Comparison of ENCODE assay signal across 8 cellular contexts in genomic region chr6:167113935-167114910, GRCh38. TPM values are rescaled to one million over a fixed set of nuclear protein-coding genes. Genes with fewer than 3 reads are reported as not detected.
DNase-seq lines count a peak whose midpoint lies in the region; ATAC-seq lines count a peak whose summit lies in the region.

No MANE protein-coding gene starts in this region.

- H3K27ac Mint-ChIP-seq in CD4-positive, CD25-positive, alpha-beta regulatory T cell = peak overlapping the region; percentile 94 to 99 (median 95)
- peak overlapping the region; percentile 47 for H3K27ac Mint-ChIP-seq in activated naive CD8-positive, alpha-beta T cell treated with anti-CD3 and anti-CD28 coated beads for 36 hours
- no peak overlapping the region for H3K27ac Mint-ChIP-seq in activated T-helper 1 cell treated with anti-CD3 and anti-CD28 coated beads, Interleukin-12 subunit alpha, Interleukin-12 subunit beta, Interleukin-2, Interleukin-4 antibody, amounts not matched to agents 30 ng/mL and 10 ng/mL and 1 ng/mL, durations not matched to agents 14 hours and 24 hours and 36 hours

- H3K4me1 Mint-ChIP-seq in CD4-positive, CD25-positive, alpha-beta regulatory T cell = peaks cover 35 to 83% (median 59%) of the 10 kb centered on the region in 4 donors
- H3K4me1 Mint-ChIP-seq in activated naive CD8-positive, alpha-beta T cell treated with anti-CD3 and anti-CD28 coated beads for 36 hours = peaks cover 19% of the 10 kb centered on the region
- no peaks in the 10 kb centered on the region for H3K4me1 Mint-ChIP-seq in activated T-helper 1 cell treated with anti-CD3 and anti-CD28 coated beads, Interleukin-12 subunit alpha, Interleukin-12 subunit beta, Interleukin-2, Interleukin-4 antibody, amounts not matched to agents 30 ng/mL and 10 ng/mL and 1 ng/mL, durations not matched to agents 14 hours and 24 hours and 36 hours (ENCODE audit: low read depth)

- no peaks in the 10 kb centered on the region for H3K9me3 ChIP-seq in CD4-positive, CD25-positive, alpha-beta regulatory T cell (ENCODE audit: control insufficient read depth in 2 of 2, low read length in 2 of 2)

- no peaks in the 10 kb centered on the region for H3K27me3 ChIP-seq in CD4-positive, CD25-positive, alpha-beta regulatory T cell (ENCODE audit: control insufficient read depth, insufficient read depth, low read length)

- H3K4me1 ChIP-seq in CD4-positive, CD25-positive, alpha-beta regulatory T cell (ENCODE audit: control insufficient read depth, insufficient read depth, low read length, poor library complexity, severe bottlenecking) = peaks cover 77% of the 10 kb centered on the region

- no peaks in the 10 kb centered on the region for H3K36me3 ChIP-seq in CD4-positive, CD25-positive, alpha-beta regulatory T cell (ENCODE audit: control insufficient read depth, insufficient read depth, low read length)

- H3K9me3 Mint-ChIP-seq in CD4-positive, CD25-positive, alpha-beta regulatory T cell = peaks cover 0 to 4% (median 0%) of the 10 kb centered on the region in 7 donors
- no peaks in the 10 kb centered on the region for H3K9me3 Mint-ChIP-seq in activated naive CD8-positive, alpha-beta T cell treated with anti-CD3 and anti-CD28 coated beads for 36 hours
- H3K9me3 Mint-ChIP-seq in activated T-helper 1 cell treated with anti-CD3 and anti-CD28 coated beads, Interleukin-12 subunit alpha, Interleukin-12 subunit beta, Interleukin-2, Interleukin-4 antibody, amounts not matched to agents 30 ng/mL and 10 ng/mL and 1 ng/mL, durations not matched to agents 14 hours and 24 hours and 36 hours = no peaks in the 10 kb centered on the region

- H3K4me3 ChIP-seq in CD4-positive, CD25-positive, alpha-beta regulatory T cell (ENCODE audit: low read depth, low read length) = peak overlapping the region; percentile 97

- H3K4me3 Mint-ChIP-seq in CD4-positive, CD25-positive, alpha-beta regulatory T cell = peak overlapping the region; percentile 91 to 98 (median 93)
- no peak overlapping the region for H3K4me3 Mint-ChIP-seq in activated naive CD8-positive, alpha-beta T cell treated with anti-CD3 and anti-CD28 coated beads for 36 hours
- no peak overlapping the region for H3K4me3 Mint-ChIP-seq in activated T-helper 1 cell treated with anti-CD3 and anti-CD28 coated beads, Interleukin-12 subunit alpha, Interleukin-12 subunit beta, Interleukin-2, Interleukin-4 antibody, amounts not matched to agents 30 ng/mL and 10 ng/mL and 1 ng/mL, durations not matched to agents 14 hours and 24 hours and 36 hours

- H3K27me3 Mint-ChIP-seq in CD4-positive, CD25-positive, alpha-beta regulatory T cell = peaks cover 5% of the 10 kb centered on the region
- H3K27me3 Mint-ChIP-seq in activated naive CD8-positive, alpha-beta T cell treated with anti-CD3 and anti-CD28 coated beads for 36 hours = no peaks in the 10 kb centered on the region
- H3K27me3 Mint-ChIP-seq in activated T-helper 1 cell treated with anti-CD3 and anti-CD28 coated beads, Interleukin-12 subunit alpha, Interleukin-12 subunit beta, Interleukin-2, Interleukin-4 antibody, amounts not matched to agents 30 ng/mL and 10 ng/mL and 1 ng/mL, durations not matched to agents 14 hours and 24 hours and 36 hours (ENCODE audit: insufficient read depth) = peaks cover 8% of the 10 kb centered on the region

- peak; percentile 76 for ATAC-seq in CD4-positive, CD25-positive, alpha-beta regulatory T cell (ENCODE audit: low read depth in 2 of 2)
- peak; percentile 87 for ATAC-seq in HG03139 (IDR thresholded peaks at IDR 0.05; ENCODE audit: unreplicated experiment)

- peak; percentile 50 to 77 (median 77) for DNase-seq in CD4-positive, CD25-positive, alpha-beta regulatory T cell
- DNase-seq in GM19240 (ENCODE audit: insufficient read length, low spot score) = peak; percentile 94
- no peak for DNase-seq in activated naive CD8-positive, alpha-beta T cell treated with anti-CD3 and anti-CD28 coated beads for 36 hours
- DNase-seq in cerebellar cortex (ENCODE audit: low spot score) = no peak
- DNase-seq in activated T-helper 1 cell treated with anti-CD3 and anti-CD28 coated beads, Interleukin-12 subunit alpha, Interleukin-12 subunit beta, Interleukin-2, Interleukin-4 antibody, amounts not matched to agents 30 ng/mL and 10 ng/mL and 1 ng/mL, durations not matched to agents 14 hours and 24 hours and 36 hours (ENCODE audit: low spot score) = no peak
- no peak for DNase-seq in LoVo (ENCODE audit: low spot score)
- DNase-seq in NCI-H774 (lab: John Stamatoyannopoulos, UW) = no peak

- intact Hi-C loops in activated T-helper 1 cell treated with anti-CD3 and anti-CD28 coated beads, Interleukin-12 subunit alpha, Interleukin-12 subunit beta, Interleukin-2, Interleukin-4 antibody, amounts not matched to agents 30 ng/mL and 10 ng/mL and 1 ng/mL, durations not matched to agents 14 hours and 24 hours and 36 hours (cut with micrococcal nuclease) = no loop called here

- peaks cover 22% of the 10 kb centered on the region for H3K36me3 Mint-ChIP-seq in CD4-positive, CD25-positive, alpha-beta regulatory T cell
- H3K36me3 Mint-ChIP-seq in activated naive CD8-positive, alpha-beta T cell treated with anti-CD3 and anti-CD28 coated beads for 36 hours = no peaks in the 10 kb centered on the region
- no peaks in the 10 kb centered on the region for H3K36me3 Mint-ChIP-seq in activated T-helper 1 cell treated with anti-CD3 and anti-CD28 coated beads, Interleukin-12 subunit alpha, Interleukin-12 subunit beta, Interleukin-2, Interleukin-4 antibody, amounts not matched to agents 30 ng/mL and 10 ng/mL and 1 ng/mL, durations not matched to agents 14 hours and 24 hours and 36 hours (ENCODE audit: low read depth)

- H3K27ac ChIP-seq in CD4-positive, CD25-positive, alpha-beta regulatory T cell (ENCODE audit: insufficient read depth, low read length, poor library complexity, severe bottlenecking) = peak overlapping the region; percentile 95

RNA-seq across cellular contexts. Expression of gene CCR6, which starts 8.7 kb away (rescaled TPM):
- 40.8 TPM for total RNA-seq in CD4-positive, CD25-positive, alpha-beta regulatory T cell
- polyA plus RNA-seq in CD4-positive, CD25-positive, alpha-beta regulatory T cell = 10 to 100 TPM; 52.7 to 97.3 (median 79.0) TPM
- under 1 TPM in 1 of 2 experiments, not detected in 1; 0.44 TPM for total RNA-seq in activated naive CD8-positive, alpha-beta T cell treated with anti-CD3 and anti-CD28 coated beads for 36 hours
- total RNA-seq in activated T-helper 1 cell treated with anti-CD3 and anti-CD28 coated beads, Interleukin-12 subunit alpha, Interleukin-12 subunit beta, Interleukin-2, Interleukin-4 antibody, amounts not matched to agents 30 ng/mL and 10 ng/mL and 1 ng/mL, durations not matched to agents 14 hours and 24 hours and 36 hours = not detected in 2 replicates

RNA-seq across cellular contexts. Expression of gene GPR31, which starts 43.6 kb away (rescaled TPM):
- not detected for total RNA-seq in CD4-positive, CD25-positive, alpha-beta regulatory T cell
- polyA plus RNA-seq in CD4-positive, CD25-positive, alpha-beta regulatory T cell = not detected
- total RNA-seq in activated naive CD8-positive, alpha-beta T cell treated with anti-CD3 and anti-CD28 coated beads for 36 hours = not detected
- total RNA-seq in activated T-helper 1 cell treated with anti-CD3 and anti-CD28 coated beads, Interleukin-12 subunit alpha, Interleukin-12 subunit beta, Interleukin-2, Interleukin-4 antibody, amounts not matched to agents 30 ng/mL and 10 ng/mL and 1 ng/mL, durations not matched to agents 14 hours and 24 hours and 36 hours = not detected in 2 replicates

Comparison
In these comparisons a context has a peak if more than half of its experiments do, and no peak if none do; other contexts are left out.
1. DNase-seq: peak in CD4-positive, CD25-positive, alpha-beta regulatory T cell (3 of 3) and GM19240 (single experiment); none in activated naive CD8-positive, alpha-beta T cell treated with anti-CD3 and anti-CD28 coated beads for 36 hours (single experiment), cerebellar cortex (single experiment), activated T-helper 1 cell treated with anti-CD3 and anti-CD28 coated beads, Interleukin-12 subunit alpha, Interleukin-12 subunit beta, Interleukin-2, Interleukin-4 antibody, amounts not matched to agents 30 ng/mL and 10 ng/mL and 1 ng/mL, durations not matched to agents 14 hours and 24 hours and 36 hours (single experiment), LoVo (single experiment) and NCI-H774 (single experiment).
2. H3K4me3 Mint-ChIP-seq: peak in CD4-positive, CD25-positive, alpha-beta regulatory T cell (4 of 4); none in activated naive CD8-positive, alpha-beta T cell treated with anti-CD3 and anti-CD28 coated beads for 36 hours (single experiment) and activated T-helper 1 cell treated with anti-CD3 and anti-CD28 coated beads, Interleukin-12 subunit alpha, Interleukin-12 subunit beta, Interleukin-2, Interleukin-4 antibody, amounts not matched to agents 30 ng/mL and 10 ng/mL and 1 ng/mL, durations not matched to agents 14 hours and 24 hours and 36 hours (single experiment).
3. RNA of gene CCR6, which starts 8.7 kb away (total RNA-seq): 40.8 TPM in CD4-positive, CD25-positive, alpha-beta regulatory T cell (single experiment); 0.44 TPM in activated naive CD8-positive, alpha-beta T cell treated with anti-CD3 and anti-CD28 coated beads for 36 hours and not detected in activated T-helper 1 cell treated with anti-CD3 and anti-CD28 coated beads, Interleukin-12 subunit alpha, Interleukin-12 subunit beta, Interleukin-2, Interleukin-4 antibody, amounts not matched to agents 30 ng/mL and 10 ng/mL and 1 ng/mL, durations not matched to agents 14 hours and 24 hours and 36 hours; every median in the first group is over 10 times any median in the second.